16 cellular contexts compared by ENCODE assay signal in genomic region chr15:70353606-70354259, GRCh38.
DNase-seq lines count a peak whose midpoint lies in the region; ATAC-seq and TF ChIP-seq lines count a peak whose summit lies in the region.
"Had no signal": no experiment of that assay in that cellular context is flagged by ENCODE, and none has a peak within 500 bp of the region (broad histone marks: within the 10 kb centered on the region; RNA-seq: fewer than 3 reads in every experiment).

No MANE protein-coding gene starts in this region.

- DNase-seq in RWPE2 (ENCODE audit: low spot score) (peak; percentile 56), neuronal stem cell (ENCODE audit: low spot score) (no peak), cerebellar cortex (ENCODE audit: low spot score) (no peak), NCI-H2227 (lab: John Stamatoyannopoulos, UW; ENCODE audit: unreplicated experiment) (no peak)
- DNase-seq in stimulated activated naive CD4-positive, alpha-beta T cell treated with Interleukin-2 at 50 U/mL for 16 hours (lab: John Stamatoyannopoulos, UW), result no peak
- DNase-seq: CD4-positive, alpha-beta memory T cell; DND-41; GOT3; MM.1S; NCI-H2227 treated with DMSO at 0.1 percent for 48 hours; NCI-H524 treated with DMSO at 0.1 percent for 48 hours; PC-9 had no signal

- H3K4me3 ChIP-seq in HEK293 (ENCODE audit: low read depth, low read length), result no peak overlapping the region
- H3K4me3 ChIP-seq in RWPE2 (ENCODE audit: severe bottlenecking), result no peak overlapping the region
- H3K4me3 ChIP-seq in neuronal stem cell (ENCODE audit: low read length in 2 of 2), result no peak overlapping the region
- H3K4me3 ChIP-seq: PC-9, SK-N-MC had no signal

- H3K18ac ChIP-seq in neuronal stem cell (ENCODE audit: low read length), result no peak overlapping the region

- H3K79me1 ChIP-seq in neuronal stem cell (ENCODE audit: low read depth, low read length), result no peaks in the 10 kb centered on the region

- no peak overlapping the region for H4K8ac ChIP-seq in neuronal stem cell (ENCODE audit: low read depth, low read length)

- no peak overlapping the region for H3K23ac ChIP-seq in neuronal stem cell (ENCODE audit: low read depth, low read length, poor library complexity)

- no peak overlapping the region for H2BK120ac ChIP-seq in neuronal stem cell (ENCODE audit: low read depth, low read length)

- H2BK15ac ChIP-seq in neuronal stem cell (ENCODE audit: low read length), result no peak overlapping the region

- H2AK5ac ChIP-seq in neuronal stem cell (ENCODE audit: low read depth, low read length), result peak overlapping the region; percentile 65

- POLR2A ChIA-PET in HEK293 (lab: Yijun Ruan, JAX), result no interaction called here

- no peak overlapping the region for H4K91ac ChIP-seq in neuronal stem cell (ENCODE audit: low read depth, low read length, poor library complexity)

- no peak overlapping the region for H3K4me2 ChIP-seq in neuronal stem cell (ENCODE audit: insufficient read depth, low read length, poor library complexity, severe bottlenecking)
- H3K4me2 ChIP-seq: PC-9 had no signal

- H3K9ac ChIP-seq in neuronal stem cell (ENCODE audit: low read depth, low read length, poor library complexity), result no peak overlapping the region

- H2BK5ac ChIP-seq in neuronal stem cell (ENCODE audit: low read length), result no peak overlapping the region

- no CpG with 5 or more reads among the region's 11 CpGs for WGBS in neuronal stem cell (ENCODE audit: extremely low coverage in 2 of 2, insufficient read length in 2 of 2, insufficient replicate concordance in 1 of 2), 2 donors

- H3K27ac ChIP-seq in C4-2B (peak overlapping the region; percentile 61), HEK293 (ENCODE audit: extremely low read depth, low read depth, low read length) (no peak overlapping the region), RWPE2 (ENCODE audit: poor library complexity, severe bottlenecking) (no peak overlapping the region), neuronal stem cell (replicated peaks; ENCODE audit: low read length) (no peak overlapping the region)
- H3K27ac ChIP-seq: PC-9, SK-N-MC had no signal

- no peak overlapping the region for H2AFZ ChIP-seq in neuronal stem cell (ENCODE audit: low read length)
- H2AFZ ChIP-seq: PC-9 had no signal

- ATAC-seq in RWPE2 (ENCODE audit: low read depth), result no peak
- ATAC-seq in HG02973 (IDR thresholded peaks at IDR 0.05; ENCODE audit: unreplicated experiment), result no peak

- TF ChIP-seq CTCF in C4-2B (conservative IDR thresholded peaks at IDR 0.05), result no peak
- TF ChIP-seq CTCF in HEK293 (tag by site-specific recombination; IDR thresholded peaks at IDR 0.05), result no peak
- TF ChIP-seq CTCF in RWPE2 (IDR thresholded peaks at IDR 0.05; ENCODE audit: poor library complexity, severe bottlenecking), result no peak

- H3K4me1 ChIP-seq in HEK293 (ENCODE audit: control insufficient read depth, insufficient read depth, low read length) (peaks cover 5% of the 10 kb centered on the region; the same call in 1 of the 2 replicates), RWPE2 (ENCODE audit: insufficient read depth, poor library complexity, severe bottlenecking) (peaks cover 8% of the 10 kb centered on the region), neuronal stem cell (ENCODE audit: control insufficient read depth in 2 of 2, insufficient read depth in 1 of 2, low read depth in 1 of 2, low read length in 2 of 2) (peaks cover 0 to 15% of the 10 kb centered on the region in 2 donors)

- peak overlapping the region; percentile 42 for H3K14ac ChIP-seq in neuronal stem cell (ENCODE audit: low read length)

- no peak overlapping the region for H2BK12ac ChIP-seq in neuronal stem cell (ENCODE audit: low read length)

- no peak overlapping the region for H3K4ac ChIP-seq in neuronal stem cell (ENCODE audit: low read length)

- no peaks in the 10 kb centered on the region for H3K27me3 ChIP-seq in RWPE2 (ENCODE audit: insufficient read depth, poor library complexity, severe bottlenecking)
- no peaks in the 10 kb centered on the region for H3K27me3 ChIP-seq in neuronal stem cell (ENCODE audit: control insufficient read depth in 3 of 3, insufficient read depth in 3 of 3, low read depth in 1 of 3, low read length in 3 of 3)

- CTCF ChIA-PET in HEK293 (lab: Yijun Ruan, JAX), result interaction anchor here (0.6 to 2.0 kb wide), 4 partner anchors 11 to 132 kb away, joined by 3 to 15 read pairs (median 4); no protein-coding TSS in a partner anchor

- no peaks in the 10 kb centered on the region for H3K36me3 ChIP-seq in HEK293 (ENCODE audit: control insufficient read depth in 2 of 2, insufficient read depth in 1 of 2, low read length in 2 of 2)
- no peaks in the 10 kb centered on the region for H3K36me3 ChIP-seq in RWPE2 (ENCODE audit: low read depth)
- H3K36me3 ChIP-seq in neuronal stem cell (replicated peaks in 1 of 2; ENCODE audit: control insufficient read depth in 2 of 2, insufficient read depth in 2 of 2, low read length in 2 of 2), result no peaks in the 10 kb centered on the region

- H3K9me3 ChIP-seq in HEK293 (ENCODE audit: control insufficient read depth, insufficient read depth, low read depth, low read length) (no peaks in the 10 kb centered on the region), RWPE2 (ENCODE audit: severe bottlenecking) (no peaks in the 10 kb centered on the region), neuronal stem cell (replicated peaks in 1 of 2; ENCODE audit: control insufficient read depth in 2 of 2, insufficient read depth in 1 of 2, low read depth in 1 of 2, low read length in 2 of 2) (no peaks in the 10 kb centered on the region)

TF ChIP-seq in HEK293, 187 proteins besides CTCF, POLR2A, EP300 and RAD21:
- TF ChIP-seq EGR2 (tag by site-specific recombination; IDR thresholded peaks at IDR 0.05; ENCODE audit: low read depth), result 0 out of 2 replicates have a peak, but pooled peaks have one; percentile 13
- no peak for TF ChIP-seq ZBTB26 (tag by site-specific recombination; optimal IDR thresholded peaks at IDR 0.05)
- TF ChIP-seq ZNF555 (tag by site-specific recombination; conservative IDR thresholded peaks at IDR 0.05), result no peak
- no peak for TF ChIP-seq ZNF10 (tag by site-specific recombination; IDR thresholded peaks at IDR 0.05)
